In the genomic region with DNA sequence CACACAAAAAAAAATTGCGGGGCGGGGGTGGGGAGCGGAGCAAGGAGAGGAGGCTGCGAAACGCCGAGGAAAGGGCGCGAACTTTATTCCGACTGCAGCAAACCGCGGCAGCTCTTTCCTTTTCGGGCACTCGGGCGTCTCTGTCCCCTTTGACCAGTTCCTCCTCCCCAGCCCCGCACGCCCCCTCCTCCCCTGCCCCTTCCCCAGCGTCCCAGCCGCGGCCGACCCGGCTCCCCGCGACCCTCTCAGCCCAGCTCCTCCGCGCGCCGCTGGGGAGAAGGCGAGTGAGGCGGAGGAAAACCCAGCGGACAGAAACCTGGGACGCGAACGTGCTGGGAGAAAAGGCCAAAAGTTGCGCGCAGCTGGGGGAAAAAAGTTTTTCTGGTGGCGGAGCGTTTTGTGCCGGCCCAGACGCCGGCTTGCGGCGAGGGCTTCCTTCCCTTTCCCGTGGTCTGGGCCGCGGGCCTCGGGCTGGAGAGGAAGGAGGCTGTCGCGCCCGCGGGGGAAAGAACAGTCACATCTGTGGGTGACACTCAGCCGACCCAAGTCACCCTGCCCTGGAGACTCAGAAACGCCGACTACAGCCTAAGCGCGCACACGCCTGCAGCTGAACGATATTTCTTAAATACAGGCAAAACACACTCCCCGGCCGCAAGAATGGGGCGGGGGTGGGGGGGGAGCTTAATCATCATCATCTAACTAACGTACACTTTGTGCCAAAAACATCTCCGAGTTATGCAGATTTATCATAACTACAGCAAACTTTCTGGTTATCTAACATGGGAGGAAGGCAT, we compare ENCODE assay signal across 8 cellular contexts. TPM values are rescaled to one million over a fixed set of nuclear protein-coding genes. Genes with fewer than 3 reads are reported as not detected.
DNase-seq lines count a peak whose midpoint lies in the region; ATAC-seq, FAIRE-seq and TF ChIP-seq lines count a peak whose summit lies in the region.

No MANE protein-coding gene starts in this region.

- no peak overlapping the region for H3K4me3 ChIP-seq in GM12878
- H3K4me3 ChIP-seq in gastrocnemius medialis = peak overlapping the region; percentile 71 to 85 (median 76)

- in situ Hi-C loops in GM12878 (cut with MboI) = no loop called here
- in situ Hi-C loops in gastrocnemius medialis (cut with MboI; ENCODE audit: low sequenced_read_pairs in 4 of 4) = no loop called here

- H3K9ac ChIP-seq in GM12878 (ENCODE audit: control insufficient read depth, insufficient read depth, low read length) = no peak overlapping the region

- H4K20me1 ChIP-seq in GM12878 (ENCODE audit: control insufficient read depth, insufficient read depth) = no peaks in the 10 kb centered on the region

- no TSS peak for BruUV-seq in GM12878 (replicated peaks; lab: Mats Ljungman, UMichigan)

- CTCF ChIA-PET in GM12878 (lab: Yijun Ruan, JAX) = no interaction called here

- H3K9me3 ChIP-seq in KOPT-K1 (ENCODE audit: insufficient read depth, low read length, poor library complexity, severe bottlenecking) = no peaks in the 10 kb centered on the region
- H3K9me3 ChIP-seq in GM12878 (replicated peaks; ENCODE audit: control insufficient read depth, insufficient read depth, low read length) = no peaks in the 10 kb centered on the region; the same call in 2 of the 3 replicates
- no peaks in the 10 kb centered on the region for H3K9me3 ChIP-seq in gastrocnemius medialis

- no peaks in the 10 kb centered on the region for H3K79me2 ChIP-seq in GM12878 (ENCODE audit: control insufficient read depth, insufficient read depth, low read length)

- intact Hi-C loops in GM12878 (cut with micrococcal nuclease; ENCODE audit: unreplicated experiment) = no loop called here
- intact Hi-C loops in gastrocnemius medialis (cut with DNase I; ENCODE audit: low total_unique reads) = loop anchor here (2.0 to 5.0 kb wide), 3 partner anchors 44 to 299 kb away; no protein-coding TSS in a partner anchor

- no peaks in the 10 kb centered on the region for H3K4me1 ChIP-seq in GM12878 (ENCODE audit: control insufficient read depth, insufficient read depth, low read length)
- peaks cover 3 to 9% of the 10 kb centered on the region in 2 donors for H3K4me1 ChIP-seq in gastrocnemius medialis

- no peaks in the 10 kb centered on the region; a peak in 1 of 4 replicates for H3K27me3 ChIP-seq in GM12878 (replicated peaks in 1 of 2; ENCODE audit: control insufficient read depth in 2 of 2, insufficient read depth in 2 of 2, low read length in 1 of 2)
- peaks cover 0 to 4% (median 0%) of the 10 kb centered on the region in 3 donors for H3K27me3 ChIP-seq in gastrocnemius medialis

- H2AFZ ChIP-seq in GM12878 (ENCODE audit: control insufficient read depth, low read depth, low read length) = no peak overlapping the region

- RAD21 ChIA-PET in GM12878 (lab: Charles Lee; ENCODE audit: unreplicated experiment) = no interaction called here

- DNase-seq in EH (ENCODE audit: low read depth) = peak; percentile 89
- DNase-seq in GM12878 (ENCODE audit: low read depth, low spot score) = no peak
- peak; percentile 78 for DNase-seq in iPS-NIHi11 (ENCODE audit: low spot score)
- DNase-seq in gastrocnemius medialis = peak in 1 of 2 donors; percentile 35
- DNase-seq in activated effector memory CD4-positive, alpha-beta T cell treated with Interleukin-2 at 50 U/mL for 16 hours = no peak
- DNase-seq in SW480 (ENCODE audit: low spot score) = no peak

- SMC1A ChIA-PET in GM12878 (lab: Charles Lee; ENCODE audit: uncharacterized antibody, unreplicated experiment) = no interaction called here

- H3K36me3 ChIP-seq in KOPT-K1 (ENCODE audit: insufficient read depth, low read length) (no peaks in the 10 kb centered on the region), GM12878 (ENCODE audit: control insufficient read depth in 2 of 2, insufficient read depth in 2 of 2, low read length in 1 of 2) (no peaks in the 10 kb centered on the region), gastrocnemius medialis (no peaks in the 10 kb centered on the region)

- TF ChIP-seq EP300 in GM12878 (IDR thresholded peaks at IDR 0.05; ENCODE audit: borderline replicate concordance in 1 of 2, control insufficient read depth in 1 of 2, low read depth in 2 of 2, low read length in 2 of 2) = no peak

- ATAC-seq in GM12878 (peak; percentile 45), gastrocnemius medialis (peak; percentile 24 to 34), GM18519 (IDR thresholded peaks at IDR 0.05; ENCODE audit: low FRiP score, unreplicated experiment) (no peak)

- no peak for FAIRE-seq in GM12878 (lab: Jason Lieb, UNC)

- no peak for TF ChIP-seq RAD21 in GM12878 (IDR thresholded peaks at IDR 0.05; ENCODE audit: insufficient read depth, low read depth, low read length)

- H3K27ac ChIP-seq in KOPT-K1 (ENCODE audit: low read depth, low read length, poor library complexity, severe bottlenecking) (peak overlapping the region; percentile 5), GM12878 (ENCODE audit: control insufficient read depth, insufficient read depth) (no peak overlapping the region), gastrocnemius medialis (peak overlapping the region; percentile 80 to 90 (median 84))

- TF ChIP-seq CTCF in GM12878 (IDR thresholded peaks at IDR 0.05 in 2 of 3, conservative IDR thresholded peaks at IDR 0.05 in 1 of 3; ENCODE audit: control insufficient read depth in 2 of 3, extremely low read depth in 1 of 3, insufficient read depth in 1 of 3, low read depth in 3 of 3, low read length in 3 of 3) = no peak
- TF ChIP-seq CTCF in gastrocnemius medialis (IDR thresholded peaks at IDR 0.05 in 4 of 5, conservative IDR thresholded peaks at IDR 0.05 in 1 of 5) = no peak

- H3K4me2 ChIP-seq in GM12878 (ENCODE audit: control insufficient read depth, insufficient read depth) = no peak overlapping the region

- TF ChIP-seq POLR2A in GM12878 (IDR thresholded peaks at IDR 0.05; ENCODE audit: low read depth, low read length) = no peak
- peak; percentile 10 to 27 for TF ChIP-seq POLR2A in gastrocnemius medialis (IDR thresholded peaks at IDR 0.05)

- 46% methylated on average over 29 of the region's 62 CpGs for WGBS in GM12878 (ENCODE audit: insufficient coverage, insufficient replicate concordance, low lambda C conversion rate, missing lambda C conversion rate)

- POLR2A ChIA-PET in GM12878 (lab: Charles Lee) = no interaction called here

TF ChIP-seq in GM12878, 131 proteins besides CTCF, POLR2A, EP300 and RAD21:
- no peak for TF ChIP-seq BMI1 (IDR thresholded peaks at IDR 0.05; ENCODE audit: borderline replicate concordance)
- no peak for TF ChIP-seq KDM1A (IDR thresholded peaks at IDR 0.05; ENCODE audit: borderline replicate concordance)
- TF ChIP-seq TAF1 (IDR thresholded peaks at IDR 0.05; ENCODE audit: borderline replicate concordance, low read depth, low read length) = no peak
- TF ChIP-seq RELA (IDR thresholded peaks at IDR 0.05; ENCODE audit: borderline replicate concordance, partially characterized antibody) = no peak
- no peak for TF ChIP-seq FOXM1 (IDR thresholded peaks at IDR 0.05; ENCODE audit: low read depth, low read length)
- TF ChIP-seq RAD51 (IDR thresholded peaks at IDR 0.05) = no peak
- no peak for TF ChIP-seq NR2F1 (conservative IDR thresholded peaks at IDR 0.05)
- TF ChIP-seq ZSCAN29 (IDR thresholded peaks at IDR 0.05) = no peak

RNA-seq across cellular contexts. Expression of gene BNC2, which starts 1.1 kb away (rescaled TPM):
- total RNA-seq in GM12878 (2013; cell fraction: nucleolus; rRNA removed) = 12.1 and 14.1 TPM in 2 replicates
- total RNA-seq in GM12878 (2014; rRNA removed) (0.27 and 0.28 TPM in 2 replicates), GM12878 (2014; rRNA removed; fragmentation: Illumina TruSeq; extraction: Trizol) (0.13 and 0.28 TPM in 2 replicates), GM12878 (2021) (0.31 and 0.40 TPM in 2 replicates), gastrocnemius medialis (100 to 1,000 TPM in 1 of 4 donors, 10 to 100 TPM in 3; 40.9 to 122 (median 68.7) TPM)
- 0.16 TPM for polyA plus RNA-seq in GM12878 (2011; ENCODE audit: low read depth)
- polyA plus RNA-seq in GM12878 (2011; rRNA removed) (14.5 and 15.0 TPM in 2 replicates), GM12878 (2014; fragmentation: Illumina TruSeq; extraction: Trizol) (0.16 and 0.24 TPM in 2 replicates), GM12878 (2014; fragmentation: Nextera tagmentation; extraction: Ambion mirVana) (under 1 TPM; 0.05 to 0.07 TPM), GM12878 (2014; rRNA removed) (0.08 and 0.22 TPM in 2 replicates), GM12878 (2016; fragmentation: Nextera tagmentation; extraction: Ambion mirVana) (under 1 TPM; 0.31 to 0.44 TPM)
- polyA plus RNA-seq in GM12878 (2011; cell fraction: cytosol; rRNA removed) = 11.0 and 12.1 TPM in 2 replicates
- 26.0 and 26.7 TPM in 2 replicates for polyA plus RNA-seq in GM12878 (2011; cell fraction: nucleus; rRNA removed)
- polyA plus RNA-seq in GM12878 (2012) = 0.11 and 0.15 TPM in 2 replicates
- 66.6 and 82.3 TPM in 2 replicates for polyA minus RNA-seq in GM12878 (2011; rRNA and poly(A)+ RNA removed)
- polyA minus RNA-seq in GM12878 (2011; cell fraction: cytosol; rRNA and poly(A)+ RNA removed) = 7.2 and 9.4 TPM in 2 replicates
- polyA minus RNA-seq in GM12878 (2011; cell fraction: nucleus; rRNA and poly(A)+ RNA removed) = 65.8 and 94.2 TPM in 2 replicates

Comparison
In these comparisons a context has a peak if more than half of its experiments do, and no peak if none do; other contexts are left out.
1. DNase-seq: peak in EH (single experiment) and iPS-NIHi11 (single experiment); none in GM12878 (single experiment), activated effector memory CD4-positive, alpha-beta T cell treated with Interleukin-2 at 50 U/mL for 16 hours (single experiment) and SW480 (single experiment).